In the genomic region with DNA sequence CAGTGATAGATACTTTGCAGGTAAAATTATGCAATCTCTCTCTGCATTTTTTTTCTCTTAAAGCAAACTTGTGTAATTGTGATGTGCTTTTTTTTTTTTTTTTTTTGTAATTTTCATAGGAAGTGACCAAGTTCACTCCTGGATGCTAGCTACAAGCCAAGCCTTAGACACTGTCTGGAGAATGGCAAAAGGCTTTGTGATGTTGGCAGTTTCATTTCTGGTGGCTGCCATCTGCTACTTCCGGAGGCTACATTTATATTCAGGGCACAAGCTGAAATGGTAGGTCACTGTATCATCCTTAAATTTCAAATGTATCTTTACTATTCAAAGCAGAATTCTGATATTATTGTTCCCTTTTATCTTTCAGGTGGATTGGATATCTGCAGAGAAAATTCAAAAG, we compare ENCODE assay signal across 25 cellular contexts.
"Had no signal": no experiment of that assay in that cellular context is flagged by ENCODE, and none has a peak within 500 bp of the region (broad histone marks: within the 10 kb centered on the region; RNA-seq: fewer than 3 reads in every experiment).

No MANE protein-coding gene starts in this region.

- ATAC-seq: natural killer cell; right lobe of liver; stimulated activated memory B cell treated with anti-CD40 and anti-IgM and Interleukin-4, amounts not matched to agents 10 μg/mL and 1 μg/mL and 100 μg/mL, for 72 hours; stimulated activated naive CD8-positive, alpha-beta T cell treated with anti-CD3 and anti-CD28 coated beads, Interleukin-15, amount 100 ng/mL, for 72 hours had no signal

- H3K4me1 ChIP-seq: neural progenitor cell, right atrium auricular region, right lobe of liver, vagina had no signal

- H3K27me3 ChIP-seq: neural progenitor cell, ovary, right atrium auricular region, right lobe of liver, transverse colon, upper lobe of left lung, vagina had no signal

- H3K9me3 Mint-ChIP-seq: naive B cell, natural killer cell had no signal

- H3K27ac ChIP-seq: left ventricle myocardium inferior, neural progenitor cell, ovary, right atrium auricular region, right lobe of liver, transverse colon, upper lobe of left lung, vagina had no signal

- H3K27ac Mint-ChIP-seq: mesothelial cell of epicardium; naive B cell; nephron progenitor cell; neural progenitor cell; progenitor cell of endocrine pancreas; stimulated activated memory B cell treated with anti-CD40 and anti-IgM and Interleukin-4, amounts not matched to agents 10 μg/mL and 1 μg/mL and 100 μg/mL, for 72 hours had no signal

- H3K36me3 Mint-ChIP-seq: naive B cell; stimulated activated memory B cell treated with anti-CD40 and anti-IgM and Interleukin-4, amounts not matched to agents 10 μg/mL and 1 μg/mL and 100 μg/mL, for 72 hours had no signal

- H3K27me3 Mint-ChIP-seq: naive B cell; progenitor cell of endocrine pancreas; stimulated activated memory B cell treated with anti-CD40 and anti-IgM and Interleukin-4, amounts not matched to agents 10 μg/mL and 1 μg/mL and 100 μg/mL, for 72 hours; stimulated activated naive CD8-positive, alpha-beta T cell treated with anti-CD3 and anti-CD28 coated beads, Interleukin-15, amount 100 ng/mL, for 72 hours had no signal

- DNase-seq: islet precursor cell; left ventricle myocardium inferior; mesendoderm; naive B cell; natural killer cell; nephron progenitor cell; ovary; right lobe of liver; stimulated activated CD4-positive, alpha-beta T cell treated with anti-CD3 and anti-CD28 coated beads, Interleukin-1b, Interleukin-23, amount 100 ng/mL, for 48 hours; stimulated activated CD4-positive, alpha-beta T cell treated with anti-CD3 and anti-CD28 coated beads, Interleukin-2, amount 100 ng/mL, for 48 hours; stimulated activated CD4-positive, alpha-beta T cell treated with anti-CD3 and anti-CD28 coated beads, Interleukin-4, amount 100 ng/mL, for 4 hours; stimulated activated CD8-positive, alpha-beta memory T cell treated with anti-CD3 and anti-CD28 coated beads, Interleukin-4, amount 100 ng/mL, for 48 hours; stimulated activated naive CD4-positive, alpha-beta T cell treated with Interleukin-2 at 50 U/mL for 16 hours; stimulated activated naive CD8-positive, alpha-beta T cell treated with anti-CD3 and anti-CD28 coated beads, Interleukin-15, amount 100 ng/mL, for 72 hours; substantia nigra; transverse colon; upper lobe of left lung had no signal

- H3K4me1 Mint-ChIP-seq: mesothelial cell of epicardium, nephron progenitor cell, neural progenitor cell had no signal

- H3K9me3 ChIP-seq: left ventricle myocardium inferior, ovary, right atrium auricular region, right lobe of liver, transverse colon, upper lobe of left lung, vagina had no signal

- H3K36me3 ChIP-seq: left ventricle myocardium inferior, neural progenitor cell, ovary, right atrium auricular region, right lobe of liver, vagina had no signal

- H3K4me3 ChIP-seq: left ventricle myocardium inferior, lung, neural progenitor cell, ovary, right atrium auricular region, right lobe of liver, smooth muscle cell, transverse colon, upper lobe of left lung, vagina had no signal

- H3K4me3 Mint-ChIP-seq: mesothelial cell of epicardium; naive B cell; natural killer cell; nephron progenitor cell; neural progenitor cell; stimulated activated memory B cell treated with anti-CD40 and anti-IgM and Interleukin-4, amounts not matched to agents 10 μg/mL and 1 μg/mL and 100 μg/mL, for 72 hours had no signal
